In the genomic region with DNA sequence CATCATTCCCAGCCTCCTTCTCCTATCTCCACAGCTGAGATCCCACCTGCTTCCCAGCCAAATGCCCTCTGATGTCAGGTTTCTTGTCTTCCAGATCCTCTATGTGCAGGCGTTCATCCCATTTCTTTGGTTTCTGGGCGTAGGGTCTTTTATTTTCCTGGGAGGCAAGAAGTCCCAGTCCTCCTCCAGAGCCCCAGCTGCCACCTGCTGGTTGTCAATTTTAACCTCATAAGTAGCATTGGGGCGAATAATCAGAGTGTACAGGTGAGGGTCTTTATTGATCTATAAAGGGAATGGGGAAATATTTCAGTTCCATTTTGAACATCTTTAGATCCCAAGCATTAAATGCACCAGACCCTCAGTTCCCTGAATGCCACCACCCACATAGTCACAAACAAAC, we compare ENCODE assay signal across 1 cellular context.
TF ChIP-seq lines count a peak whose summit lies in the region.

No MANE protein-coding gene starts in this region.

TF ChIP-seq in GM23338, 12 proteins besides CTCF, POLR2A, EP300 and RAD21:
- TF ChIP-seq, protein P1, sequence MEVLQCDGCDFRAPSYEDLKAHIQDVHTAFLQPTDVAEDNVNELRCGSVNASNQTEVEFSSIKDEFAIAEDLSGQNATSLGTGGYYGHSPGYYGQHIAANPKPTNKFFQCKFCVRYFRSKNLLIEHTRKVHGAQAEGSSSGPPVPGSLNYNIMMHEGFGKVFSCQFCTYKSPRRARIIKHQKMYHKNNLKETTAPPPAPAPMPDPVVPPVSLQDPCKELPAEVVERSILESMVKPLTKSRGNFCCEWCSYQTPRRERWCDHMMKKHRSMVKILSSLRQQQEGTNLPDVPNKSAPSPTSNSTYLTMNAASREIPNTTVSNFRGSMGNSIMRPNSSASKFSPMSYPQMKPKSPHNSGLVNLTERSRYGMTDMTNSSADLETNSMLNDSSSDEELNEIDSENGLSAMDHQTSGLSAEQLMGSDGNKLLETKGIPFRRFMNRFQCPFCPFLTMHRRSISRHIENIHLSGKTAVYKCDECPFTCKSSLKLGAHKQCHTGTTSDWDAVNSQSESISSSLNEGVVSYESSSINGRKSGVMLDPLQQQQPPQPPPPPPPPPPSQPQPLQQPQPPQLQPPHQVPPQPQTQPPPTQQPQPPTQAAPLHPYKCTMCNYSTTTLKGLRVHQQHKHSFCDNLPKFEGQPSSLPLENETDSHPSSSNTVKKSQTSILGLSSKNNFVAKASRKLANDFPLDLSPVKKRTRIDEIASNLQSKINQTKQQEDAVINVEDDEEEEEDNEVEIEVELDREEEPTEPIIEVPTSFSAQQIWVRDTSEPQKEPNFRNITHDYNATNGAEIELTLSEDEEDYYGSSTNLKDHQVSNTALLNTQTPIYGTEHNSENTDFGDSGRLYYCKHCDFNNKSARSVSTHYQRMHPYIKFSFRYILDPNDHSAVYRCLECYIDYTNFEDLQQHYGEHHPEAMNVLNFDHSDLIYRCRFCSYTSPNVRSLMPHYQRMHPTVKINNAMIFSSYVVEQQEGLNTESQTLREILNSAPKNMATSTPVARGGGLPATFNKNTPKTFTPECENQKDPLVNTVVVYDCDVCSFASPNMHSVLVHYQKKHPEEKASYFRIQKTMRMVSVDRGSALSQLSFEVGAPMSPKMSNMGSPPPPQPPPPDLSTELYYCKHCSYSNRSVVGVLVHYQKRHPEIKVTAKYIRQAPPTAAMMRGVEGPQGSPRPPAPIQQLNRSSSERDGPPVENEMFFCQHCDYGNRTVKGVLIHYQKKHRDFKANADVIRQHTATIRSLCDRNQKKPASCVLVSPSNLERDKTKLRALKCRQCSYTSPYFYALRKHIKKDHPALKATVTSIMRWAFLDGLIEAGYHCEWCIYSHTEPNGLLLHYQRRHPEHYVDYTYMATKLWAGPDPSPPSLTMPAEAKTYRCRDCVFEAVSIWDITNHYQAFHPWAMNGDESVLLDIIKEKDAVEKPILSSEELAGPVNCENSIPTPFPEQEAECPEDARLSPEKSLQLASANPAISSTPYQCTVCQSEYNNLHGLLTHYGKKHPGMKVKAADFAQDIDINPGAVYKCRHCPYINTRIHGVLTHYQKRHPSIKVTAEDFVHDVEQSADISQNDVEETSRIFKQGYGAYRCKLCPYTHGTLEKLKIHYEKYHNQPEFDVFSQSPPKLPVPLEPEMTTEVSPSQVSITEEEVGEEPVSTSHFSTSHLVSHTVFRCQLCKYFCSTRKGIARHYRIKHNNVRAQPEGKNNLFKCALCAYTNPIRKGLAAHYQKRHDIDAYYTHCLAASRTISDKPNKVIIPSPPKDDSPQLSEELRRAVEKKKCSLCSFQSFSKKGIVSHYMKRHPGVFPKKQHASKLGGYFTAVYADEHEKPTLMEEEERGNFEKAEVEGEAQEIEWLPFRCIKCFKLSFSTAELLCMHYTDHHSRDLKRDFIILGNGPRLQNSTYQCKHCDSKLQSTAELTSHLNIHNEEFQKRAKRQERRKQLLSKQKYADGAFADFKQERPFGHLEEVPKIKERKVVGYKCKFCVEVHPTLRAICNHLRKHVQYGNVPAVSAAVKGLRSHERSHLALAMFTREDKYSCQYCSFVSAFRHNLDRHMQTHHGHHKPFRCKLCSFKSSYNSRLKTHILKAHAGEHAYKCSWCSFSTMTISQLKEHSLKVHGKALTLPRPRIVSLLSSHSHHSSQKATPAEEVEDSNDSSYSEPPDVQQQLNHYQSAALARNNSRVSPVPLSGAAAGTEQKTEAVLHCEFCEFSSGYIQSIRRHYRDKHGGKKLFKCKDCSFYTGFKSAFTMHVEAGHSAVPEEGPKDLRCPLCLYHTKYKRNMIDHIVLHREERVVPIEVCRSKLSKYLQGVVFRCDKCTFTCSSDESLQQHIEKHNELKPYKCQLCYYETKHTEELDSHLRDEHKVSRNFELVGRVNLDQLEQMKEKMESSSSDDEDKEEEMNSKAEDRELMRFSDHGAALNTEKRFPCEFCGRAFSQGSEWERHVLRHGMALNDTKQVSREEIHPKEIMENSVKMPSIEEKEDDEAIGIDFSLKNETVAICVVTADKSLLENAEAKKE (CRISPR knock-in tag; IDR thresholded peaks at IDR 0.05), result no peak
- TF ChIP-seq NANOG (IDR thresholded peaks at IDR 0.05; ENCODE audit: borderline replicate concordance), result no peak
- TF ChIP-seq STAT1 (IDR thresholded peaks at IDR 0.05; ENCODE audit: unreplicated experiment), result no peak
- no peak for TF ChIP-seq ZNF331 (CRISPR knock-in tag; IDR thresholded peaks at IDR 0.05; ENCODE audit: low read depth)
- TF ChIP-seq JUNB (IDR thresholded peaks at IDR 0.05; ENCODE audit: unreplicated experiment), result no peak
